Comparison of ENCODE assay signal across 17 cellular contexts in genomic region chr6:18047406-18047805, GRCh38. TPM values are rescaled to one million over a fixed set of nuclear protein-coding genes. Genes with fewer than 3 reads are reported as not detected.
DNase-seq lines count a peak whose midpoint lies in the region; ATAC-seq and TF ChIP-seq lines count a peak whose summit lies in the region.
"Had no signal": no experiment of that assay in that cellular context is flagged by ENCODE, and none has a peak within 500 bp of the region (broad histone marks: within the 10 kb centered on the region; RNA-seq: fewer than 3 reads in every experiment).

No MANE protein-coding gene starts in this region.

- 43 to 45% methylated on average over 2 of the region's 2 CpGs for WGBS in transverse colon (ENCODE audit: low coverage in 1 of 2), 2 donors

- no peak for TF ChIP-seq EP300 in transverse colon (IDR thresholded peaks at IDR 0.05; ENCODE audit: low read depth)

- H3K4me1 ChIP-seq in foreskin keratinocyte (peaks cover 28% of the 10 kb centered on the region), transverse colon (peaks cover under 1 to 35% (median 16%) of the 10 kb centered on the region in 4 donors)
- H3K4me1 ChIP-seq: body of pancreas had no signal

- no peaks in the 10 kb centered on the region for H3K36me3 Mint-ChIP-seq in HFFc6 (ENCODE audit: low read depth)
- H3K36me3 Mint-ChIP-seq: CD4-positive, alpha-beta memory T cell had no signal

- intact Hi-C loops in transverse colon (cut with DNase I; ENCODE audit: low total_unique reads) = no loop called here

- H3K9me3 Mint-ChIP-seq in HFFc6 = no peaks in the 10 kb centered on the region
- H3K9me3 Mint-ChIP-seq: activated CD8-positive, alpha-beta T cell treated with anti-CD3 and anti-CD28 coated beads for 36 hours; endodermal cell had no signal

- H3K4me1 Mint-ChIP-seq in HFFc6 (ENCODE audit: low read depth) = peaks cover 30% of the 10 kb centered on the region

- H3K36me3 ChIP-seq in transverse colon = no peaks in the 10 kb centered on the region
- H3K36me3 ChIP-seq: heart right ventricle had no signal

- H3K27me3 ChIP-seq in foreskin keratinocyte (no peaks in the 10 kb centered on the region), transverse colon (no peaks in the 10 kb centered on the region)
- H3K27me3 ChIP-seq: body of pancreas, heart right ventricle had no signal

- H3K27me3 Mint-ChIP-seq in HFFc6 (ENCODE audit: insufficient read depth) = peaks cover 3% of the 10 kb centered on the region

- H3K9me3 ChIP-seq in transverse colon = no peaks in the 10 kb centered on the region
- H3K9me3 ChIP-seq: body of pancreas, heart right ventricle had no signal

- no peak overlapping the region for H3K27ac Mint-ChIP-seq in HFFc6
- H3K27ac Mint-ChIP-seq: activated CD8-positive, alpha-beta T cell treated with anti-CD3 and anti-CD28 coated beads for 36 hours; CD4-positive, alpha-beta memory T cell; endodermal cell had no signal

- TF ChIP-seq POLR2A in transverse colon (IDR thresholded peaks at IDR 0.05) = no peak

- peak; percentile 58 for ATAC-seq in foreskin keratinocyte
- ATAC-seq in GM18519 (IDR thresholded peaks at IDR 0.05; ENCODE audit: low FRiP score, unreplicated experiment) = no peak
- ATAC-seq in GM18517 (IDR thresholded peaks at IDR 0.05; ENCODE audit: unreplicated experiment) = no peak
- ATAC-seq: activated CD8-positive, alpha-beta T cell treated with anti-CD3 and anti-CD28 coated beads for 36 hours; body of pancreas; heart right ventricle had no signal

- TF ChIP-seq CTCF in HFFc6 (IDR thresholded peaks at IDR 0.05) (no peak), foreskin keratinocyte (conservative IDR thresholded peaks at IDR 0.05) (peak; percentile 12), transverse colon (IDR thresholded peaks at IDR 0.05) (no peak)

- H3K4me3 Mint-ChIP-seq in HFFc6 = no peak overlapping the region
- H3K4me3 Mint-ChIP-seq: activated CD8-positive, alpha-beta T cell treated with anti-CD3 and anti-CD28 coated beads for 36 hours; CD4-positive, alpha-beta memory T cell; endodermal cell had no signal

- DNase-seq in HFFc6 (peak; percentile 29), astrocyte of the hippocampus (ENCODE audit: low read depth, low spot score) (peak; percentile 64), foreskin keratinocyte (peak; percentile 88 to 91), transverse colon (no peak), NCI-H1092 (lab: John Stamatoyannopoulos, UW) (no peak)
- DNase-seq: activated CD8-positive, alpha-beta T cell treated with anti-CD3 and anti-CD28 coated beads for 36 hours; body of pancreas; CD4-positive, alpha-beta memory T cell; endodermal cell; GDM1; heart right ventricle; kidney glomerular epithelial cell; NCI-H2171 treated with DMSO at 0.1 percent for 48 hours; NK-92 treated with Interleukin-12 subunit alpha and Interleukin-12 subunit beta, amount 100 ng/mL, for 24 hours; posterior cingulate gyrus had no signal

- H3K27ac ChIP-seq in foreskin keratinocyte (peak overlapping the region; percentile 93), transverse colon (peak overlapping the region; percentile 15 to 71 (median 60))
- H3K27ac ChIP-seq: body of pancreas, heart right ventricle had no signal

- no peak overlapping the region for H3K4me3 ChIP-seq in transverse colon
- H3K4me3 ChIP-seq: body of pancreas, heart right ventricle had no signal

- in situ Hi-C loops in transverse colon (cut with MboI; ENCODE audit: low pct_ligation_motif_present in 1 of 4, low pct_unique_long_range_greater_than_20kb in 1 of 4, low sequenced_read_pairs in 3 of 4) = no loop called here

RNA-seq across cellular contexts. Expression of gene KIF13A, which starts 60.0 kb away (rescaled TPM):
- total RNA-seq in HFFc6 (2021; fragmentation: NEBNext Ultra II Directional; extraction: Animal tissue kit (Norgen Biotek cat#: 25700)) = 10 to 100 TPM; 63.7 to 72.8 (median 66.4) TPM
- total RNA-seq in foreskin keratinocyte (84.2 and 89.1 TPM in 2 replicates), transverse colon (10 to 100 TPM; 36.3 to 47.5 (median 38.1) TPM)
- 24.8 and 32.3 TPM in 2 replicates for polyA plus RNA-seq in foreskin keratinocyte
- total RNA-seq: activated CD8-positive, alpha-beta T cell treated with anti-CD3 and anti-CD28 coated beads for 36 hours had no signal

Comparison
In these comparisons a context has a peak if more than half of its experiments do, and no peak if none do; other contexts are left out.
1. DNase-seq: peak in HFFc6 (single experiment), astrocyte of the hippocampus (single experiment) and foreskin keratinocyte (2 of 2); none in transverse colon (single experiment) and NCI-H1092 (single experiment).